ENCODE assay signal across 9 cellular contexts in genomic region chr10:29585488-29585976, GRCh38. TPM values are rescaled to one million over a fixed set of nuclear protein-coding genes. Genes with fewer than 3 reads are reported as not detected.
DNase-seq lines count a peak whose midpoint lies in the region; ATAC-seq and TF ChIP-seq lines count a peak whose summit lies in the region.
"Had no signal": no experiment of that assay in that cellular context is flagged by ENCODE, and none has a peak within 500 bp of the region (broad histone marks: within the 10 kb centered on the region; RNA-seq: fewer than 3 reads in every experiment).

No MANE protein-coding gene starts in this region.

- H3K27me3 ChIP-seq in MG63 (no peaks in the 10 kb centered on the region), heart right ventricle (no peaks in the 10 kb centered on the region)
- H3K27me3 ChIP-seq: uterus had no signal

- peak overlapping the region in 7 of 10 donors; percentile 15 to 84 (median 74) for H3K27ac ChIP-seq in heart right ventricle

- no peak overlapping the region for H3K4me3 ChIP-seq in MG63
- no peak overlapping the region for H3K4me3 ChIP-seq in heart right ventricle
- H3K4me3 ChIP-seq: uterus had no signal

- H3K36me3 Mint-ChIP-seq in stimulated activated effector memory CD8-positive, alpha-beta T cell treated with anti-CD3 and anti-CD28 coated beads, Interleukin-12 subunit alpha, Interleukin-12 subunit beta, amount 100 ng/mL, for 72 hours, result no peaks in the 10 kb centered on the region

- no peak overlapping the region for H3K4me3 Mint-ChIP-seq in stimulated activated effector memory CD8-positive, alpha-beta T cell treated with anti-CD3 and anti-CD28 coated beads, Interleukin-12 subunit alpha, Interleukin-12 subunit beta, amount 100 ng/mL, for 72 hours
- H3K4me3 Mint-ChIP-seq: activated CD8-positive, alpha-beta T cell treated with anti-CD3 and anti-CD28 coated beads for 36 hours had no signal

- peak in 7 of 8 donors; percentile 16 to 36 (median 19) for ATAC-seq in heart right ventricle
- ATAC-seq in stimulated activated effector memory CD8-positive, alpha-beta T cell treated with anti-CD3 and anti-CD28 coated beads, Interleukin-12 subunit alpha, Interleukin-12 subunit beta, amount 100 ng/mL, for 72 hours, result no peak
- ATAC-seq: activated CD8-positive, alpha-beta T cell treated with anti-CD3 and anti-CD28 coated beads for 36 hours had no signal

- H3K27ac Mint-ChIP-seq in stimulated activated effector memory CD8-positive, alpha-beta T cell treated with anti-CD3 and anti-CD28 coated beads, Interleukin-12 subunit alpha, Interleukin-12 subunit beta, amount 100 ng/mL, for 72 hours, result peak overlapping the region; percentile 50
- H3K27ac Mint-ChIP-seq: activated CD8-positive, alpha-beta T cell treated with anti-CD3 and anti-CD28 coated beads for 36 hours had no signal

- TF ChIP-seq CTCF in heart right ventricle (IDR thresholded peaks at IDR 0.05), result peak in 2 of 9 donors; percentile 14 to 15

- peaks cover 35% of the 10 kb centered on the region for H3K4me1 Mint-ChIP-seq in stimulated activated effector memory CD8-positive, alpha-beta T cell treated with anti-CD3 and anti-CD28 coated beads, Interleukin-12 subunit alpha, Interleukin-12 subunit beta, amount 100 ng/mL, for 72 hours

- no peaks in the 10 kb centered on the region for H3K9me3 Mint-ChIP-seq in stimulated activated effector memory CD8-positive, alpha-beta T cell treated with anti-CD3 and anti-CD28 coated beads, Interleukin-12 subunit alpha, Interleukin-12 subunit beta, amount 100 ng/mL, for 72 hours
- H3K9me3 Mint-ChIP-seq: activated CD8-positive, alpha-beta T cell treated with anti-CD3 and anti-CD28 coated beads for 36 hours had no signal

- DNase-seq in MG63 (peak; percentile 19), RPMI8226 (peak; percentile 47), heart right ventricle (no peak), SW 1271 (lab: John Stamatoyannopoulos, UW) (no peak), OCI-M1 (lab: John Stamatoyannopoulos, UW) (no peak), DMS53 (lab: John Stamatoyannopoulos, UW) (no peak)
- DNase-seq in stimulated activated effector memory CD8-positive, alpha-beta T cell treated with anti-CD3 and anti-CD28 coated beads, Interleukin-12 subunit alpha, Interleukin-12 subunit beta, amount 100 ng/mL, for 72 hours (ENCODE audit: low spot score in 2 of 2), result no peak
- DNase-seq: activated CD8-positive, alpha-beta T cell treated with anti-CD3 and anti-CD28 coated beads for 36 hours had no signal

- H3K9me3 ChIP-seq in MG63, result no peaks in the 10 kb centered on the region
- no peaks in the 10 kb centered on the region for H3K9me3 ChIP-seq in heart right ventricle
- H3K9me3 ChIP-seq: uterus had no signal

- H3K4me1 ChIP-seq in heart right ventricle, result peaks cover 14 to 78% (median 51%) of the 10 kb centered on the region in 9 donors
- H3K4me1 ChIP-seq: uterus had no signal

- intact Hi-C loops in heart right ventricle (cut with DNase I), result loop anchor here in 2 of 10 donors (10.0 kb wide), 2 partner anchors 51 to 61 kb away; no protein-coding TSS in a partner anchor

- H3K36me3 ChIP-seq in MG63 (no peaks in the 10 kb centered on the region), heart right ventricle (peaks cover 0 to 3% (median 0%) of the 10 kb centered on the region in 9 donors)
- H3K36me3 ChIP-seq: uterus had no signal

- 29 to 47% methylated on average over 18 of the region's 18 CpGs for WGBS in heart right ventricle, 2 donors

RNA-seq across cellular contexts. Expression of gene SVIL, which starts 49.2 kb away (rescaled TPM):
- 2.3 and 5.6 TPM in 2 replicates for total RNA-seq in MG63 (2014; rRNA removed; shearing (Covaris generic); ENCODE audit: low replicate concordance)
- total RNA-seq in heart right ventricle, result 100 to 1,000 TPM; 287 to 655 (median 537) TPM
- polyA plus RNA-seq in heart right ventricle, result 100 to 1,000 TPM in 1 of 2 donors, 10 to 100 TPM in 1; 38.6 to 115 TPM

Comparison
In these comparisons a context has a peak if more than half of its experiments do, and no peak if none do; other contexts are left out.
1. DNase-seq: peak in MG63 (single experiment) and RPMI8226 (single experiment); none in heart right ventricle (0 of 2), stimulated activated effector memory CD8-positive, alpha-beta T cell treated with anti-CD3 and anti-CD28 coated beads, Interleukin-12 subunit alpha, Interleukin-12 subunit beta, amount 100 ng/mL, for 72 hours (0 of 2), SW 1271 (0 of 2), OCI-M1 (single experiment) and DMS53 (single experiment).
2. RNA of gene SVIL, which starts 49.2 kb away (total RNA-seq): 287 to 655 TPM in heart right ventricle; 2.3 to 5.6 TPM in MG63; every median in the first group is over 10 times any median in the second.